Comparison of ENCODE assay signal across 20 cellular contexts in genomic region chr9:92721548-92721947, GRCh38. TPM values are rescaled to one million over a fixed set of nuclear protein-coding genes. Genes with fewer than 3 reads are reported as not detected.
DNase-seq lines count a peak whose midpoint lies in the region; ATAC-seq and TF ChIP-seq lines count a peak whose summit lies in the region.
"Had no signal": no experiment of that assay in that cellular context is flagged by ENCODE, and none has a peak within 500 bp of the region (broad histone marks: within the 10 kb centered on the region; RNA-seq: fewer than 3 reads in every experiment).

No MANE protein-coding gene starts in this region.

- H3K4me2 ChIP-seq in SU-DHL-6 (ENCODE audit: low read depth, low read length, poor library complexity, severe bottlenecking), result peak overlapping the region; percentile 46
- H3K4me2 ChIP-seq: A549 had no signal

- ATAC-seq in lower lobe of right lung (no peak), GM18519 (IDR thresholded peaks at IDR 0.05; ENCODE audit: low FRiP score, unreplicated experiment) (no peak)
- ATAC-seq: A549, left colon, Panc1 had no signal

- H3F3A ChIP-seq in SU-DHL-6 (ENCODE audit: insufficient read depth), result peaks cover 51% of the 10 kb centered on the region

- intact Hi-C loops in lower lobe of right lung (cut with DNase I) (no loop called here), vagina (cut with DNase I) (no loop called here)

- H3K27ac ChIP-seq in SU-DHL-6 (ENCODE audit: low read depth, low read length) (peak overlapping the region; percentile 87), lower lobe of right lung (no peak overlapping the region), vagina (peak overlapping the region; percentile 60)
- H3K27ac ChIP-seq: A549, SJSA1 had no signal

- H4K20me1 ChIP-seq in SU-DHL-6 (ENCODE audit: low read depth, low read length), result no peaks in the 10 kb centered on the region

- peak overlapping the region; percentile 2 for H3K4me3 ChIP-seq in SU-DHL-6 (ENCODE audit: insufficient read depth, low read length, poor library complexity, severe bottlenecking)
- no peak overlapping the region for H3K4me3 ChIP-seq in lower lobe of right lung
- no peak overlapping the region for H3K4me3 ChIP-seq in vagina
- H3K4me3 ChIP-seq: A549; BLaER1 treated with 17β-estradiol and CSF1 and Interleukin-3, amounts not matched to agents 10 nM and 100 nM; SJSA1; skin epidermis had no signal

- H3K27me3 ChIP-seq in SU-DHL-6 (ENCODE audit: low read length) (no peaks in the 10 kb centered on the region), lower lobe of right lung (ENCODE audit: low read depth) (no peaks in the 10 kb centered on the region), vagina (no peaks in the 10 kb centered on the region)
- H3K27me3 ChIP-seq: BLaER1 treated with 17β-estradiol and CSF1 and Interleukin-3, amounts not matched to agents 10 nM and 100 nM; SJSA1 had no signal

- peak overlapping the region; percentile 26 for H3K9ac ChIP-seq in SU-DHL-6 (ENCODE audit: low read length)

- TF ChIP-seq CTCF in SU-DHL-6 (IDR thresholded peaks at IDR 0.05; ENCODE audit: insufficient read depth, low read length, poor library complexity, severe bottlenecking) (no peak), lower lobe of right lung (IDR thresholded peaks at IDR 0.05) (no peak), vagina (IDR thresholded peaks at IDR 0.05) (no peak)

- no peak for TF ChIP-seq POLR2A in vagina (IDR thresholded peaks at IDR 0.05)

- H3K9me3 ChIP-seq in SU-DHL-6 (ENCODE audit: insufficient read depth, low read length) (no peaks in the 10 kb centered on the region), lower lobe of right lung (no peaks in the 10 kb centered on the region), vagina (no peaks in the 10 kb centered on the region)
- H3K9me3 ChIP-seq: A549; BLaER1 treated with 17β-estradiol and CSF1 and Interleukin-3, amounts not matched to agents 10 nM and 100 nM; SJSA1 had no signal

- H3K4me1 ChIP-seq in lower lobe of right lung (peaks cover 29% of the 10 kb centered on the region), vagina (peaks cover 60% of the 10 kb centered on the region)
- H3K4me1 ChIP-seq: A549 had no signal

- H3K36me3 ChIP-seq in SU-DHL-6 (ENCODE audit: low read length), result no peaks in the 10 kb centered on the region; the same call in 1 of the 2 replicates
- H3K36me3 ChIP-seq in lower lobe of right lung, result peaks cover 68% of the 10 kb centered on the region
- H3K36me3 ChIP-seq in vagina, result peaks cover 0 to 45% of the 10 kb centered on the region in 2 donors

- peaks cover 10% of the 10 kb centered on the region for H3K79me2 ChIP-seq in SU-DHL-6 (ENCODE audit: insufficient read depth, low read length)

- H3K9me2 ChIP-seq in SU-DHL-6 (replicated peaks; ENCODE audit: insufficient read depth, low read length), result no peaks in the 10 kb centered on the region

- peak; percentile 33 for DNase-seq in activated effector memory CD4-positive, alpha-beta T cell treated with anti-CD3 and anti-CD28 coated beads, Interleukin-2, amount 50 U/mL, for 16 hours
- DNase-seq in activated effector memory CD4-positive, alpha-beta T cell treated with Interleukin-2 at 50 U/mL for 16 hours, result no peak
- DNase-seq in lower lobe of right lung (peak; percentile 32), vagina (ENCODE audit: extremely low spot score in 2 of 2) (no peak), NCI-H524 (lab: John Stamatoyannopoulos, UW) (no peak), AG08395 (ENCODE audit: low spot score) (no peak)
- DNase-seq: activated CD4-positive, alpha-beta T cell treated with anti-CD3 and anti-CD28 coated beads, Interleukin-2, amount 50 U/mL, for 48 hours; effector CD8-positive, alpha-beta T cell; left colon; NCI-H187 treated with DMSO at 0.1 percent for 48 hours; NCI-H774; stimulated activated CD4-positive, alpha-beta T cell treated with anti-CD3 and anti-CD28 coated beads, Interleukin-4, amount 100 ng/mL, for 24 hours; T-helper 2 cell had no signal

- H2AFZ ChIP-seq in SU-DHL-6 (ENCODE audit: low read depth, low read length, severe bottlenecking), result no peak overlapping the region

RNA-seq across cellular contexts. Expression of gene BICD2, which starts 43.1 kb away (rescaled TPM):
- total RNA-seq in lower lobe of right lung (34.9 TPM), vagina (82.7 TPM)

RNA-seq across cellular contexts. Expression of gene IPPK, which starts 51.6 kb away (rescaled TPM):
- 7.3 TPM for total RNA-seq in lower lobe of right lung
- total RNA-seq in vagina, result 39.5 TPM

Comparison
In these comparisons a context has a peak if more than half of its experiments do, and no peak if none do; other contexts are left out.
1. DNase-seq: peak in activated effector memory CD4-positive, alpha-beta T cell treated with anti-CD3 and anti-CD28 coated beads, Interleukin-2, amount 50 U/mL, for 16 hours (single experiment) and lower lobe of right lung (single experiment); none in activated effector memory CD4-positive, alpha-beta T cell treated with Interleukin-2 at 50 U/mL for 16 hours (single experiment), vagina (0 of 2), NCI-H524 (0 of 2) and AG08395 (single experiment).